Comparison of ENCODE assay signal across 1 cellular context in the genomic region with DNA sequence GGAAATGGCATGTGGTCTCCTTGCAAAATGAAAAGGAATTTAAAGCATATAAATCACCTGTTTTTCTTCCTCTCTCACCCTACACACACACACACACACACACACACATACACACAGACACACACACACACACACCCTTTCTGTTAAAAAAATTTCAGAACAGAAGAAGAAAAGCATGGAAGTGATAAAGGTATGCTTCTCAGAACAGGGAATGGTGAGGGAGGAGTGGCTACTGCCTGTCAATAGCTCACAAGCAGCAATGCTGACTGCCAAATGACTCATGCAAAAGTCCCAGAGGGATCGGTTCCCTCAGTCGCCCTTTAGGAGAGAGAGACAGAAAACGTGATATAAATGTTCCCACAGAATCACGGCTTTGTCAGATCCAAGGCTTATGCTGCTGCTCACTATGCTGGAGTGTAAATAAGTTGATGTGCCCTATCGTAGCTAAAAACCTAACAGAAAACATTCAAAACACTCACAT.
A peak's percentile ranks its signal among the peaks of the same experiment; 100 is the strongest.
TF ChIP-seq lines count a peak whose summit lies in the region.

No MANE protein-coding gene starts in this region.

TF ChIP-seq in HEK293, 187 proteins besides CTCF, POLR2A, EP300 and RAD21 (continued from another document and continues in another):
- TF ChIP-seq, protein P1, sequence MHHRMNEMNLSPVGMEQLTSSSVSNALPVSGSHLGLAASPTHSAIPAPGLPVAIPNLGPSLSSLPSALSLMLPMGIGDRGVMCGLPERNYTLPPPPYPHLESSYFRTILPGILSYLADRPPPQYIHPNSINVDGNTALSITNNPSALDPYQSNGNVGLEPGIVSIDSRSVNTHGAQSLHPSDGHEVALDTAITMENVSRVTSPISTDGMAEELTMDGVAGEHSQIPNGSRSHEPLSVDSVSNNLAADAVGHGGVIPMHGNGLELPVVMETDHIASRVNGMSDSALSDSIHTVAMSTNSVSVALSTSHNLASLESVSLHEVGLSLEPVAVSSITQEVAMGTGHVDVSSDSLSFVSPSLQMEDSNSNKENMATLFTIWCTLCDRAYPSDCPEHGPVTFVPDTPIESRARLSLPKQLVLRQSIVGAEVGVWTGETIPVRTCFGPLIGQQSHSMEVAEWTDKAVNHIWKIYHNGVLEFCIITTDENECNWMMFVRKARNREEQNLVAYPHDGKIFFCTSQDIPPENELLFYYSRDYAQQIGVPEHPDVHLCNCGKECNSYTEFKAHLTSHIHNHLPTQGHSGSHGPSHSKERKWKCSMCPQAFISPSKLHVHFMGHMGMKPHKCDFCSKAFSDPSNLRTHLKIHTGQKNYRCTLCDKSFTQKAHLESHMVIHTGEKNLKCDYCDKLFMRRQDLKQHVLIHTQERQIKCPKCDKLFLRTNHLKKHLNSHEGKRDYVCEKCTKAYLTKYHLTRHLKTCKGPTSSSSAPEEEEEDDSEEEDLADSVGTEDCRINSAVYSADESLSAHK (tag by site-specific recombination; IDR thresholded peaks at IDR 0.05) = no peak
- TF ChIP-seq KLF7 (tag by site-specific recombination; IDR thresholded peaks at IDR 0.05; ENCODE audit: borderline replicate concordance) (no peak), ZNF292 (tag by site-specific recombination; IDR thresholded peaks at IDR 0.05; ENCODE audit: borderline replicate concordance, low read depth) (no peak; the same call in 1 of the 2 replicates), ZNF433 (tag by site-specific recombination; IDR thresholded peaks at IDR 0.05; ENCODE audit: low read depth) (no peak), SP7 (tag by site-specific recombination; IDR thresholded peaks at IDR 0.05) (peak; percentile 51), ZFHX2 (tag by site-specific recombination; conservative IDR thresholded peaks at IDR 0.05) (no peak), ZBTB1 (tag by site-specific recombination; IDR thresholded peaks at IDR 0.05) (no peak), ZNF530 (tag by site-specific recombination; IDR thresholded peaks at IDR 0.05; ENCODE audit: low read depth) (no peak), ZNF843 (tag by site-specific recombination; IDR thresholded peaks at IDR 0.05) (0 out of 2 replicates have a peak, but pooled peaks have one; percentile 22), ZBTB8A (tag by site-specific recombination; IDR thresholded peaks at IDR 0.05) (no peak), ZEB2 (tag by site-specific recombination; IDR thresholded peaks at IDR 0.05) (peak; percentile 75), ZNF510 (tag by site-specific recombination; IDR thresholded peaks at IDR 0.05; ENCODE audit: insufficient replicate concordance) (no peak), ZNF112 (tag by site-specific recombination; IDR thresholded peaks at IDR 0.05) (no peak), MYNN (tag by site-specific recombination; IDR thresholded peaks at IDR 0.05; ENCODE audit: borderline replicate concordance) (no peak), ZNF266 (tag by site-specific recombination; IDR thresholded peaks at IDR 0.05; ENCODE audit: low read depth) (no peak), FEZF1 (tag by site-specific recombination; IDR thresholded peaks at IDR 0.05) (peak; percentile 83), ZNF174 (tag by site-specific recombination; IDR thresholded peaks at IDR 0.05) (no peak), ZNF16 (tag by site-specific recombination; IDR thresholded peaks at IDR 0.05; ENCODE audit: low read depth) (no peak), ZNF701 (tag by site-specific recombination; IDR thresholded peaks at IDR 0.05) (no peak), GLIS1 (tag by site-specific recombination; IDR thresholded peaks at IDR 0.05) (no peak), ZSCAN30 (tag by site-specific recombination; IDR thresholded peaks at IDR 0.05) (no peak), ZNF10 (tag by site-specific recombination; IDR thresholded peaks at IDR 0.05) (no peak; the same call in 1 of the 2 replicates), ZNF621 (tag by site-specific recombination; IDR thresholded peaks at IDR 0.05) (no peak), ZNF423 (tag by site-specific recombination; IDR thresholded peaks at IDR 0.05) (no peak), ZNF558 (tag by site-specific recombination; IDR thresholded peaks at IDR 0.05) (no peak), HOXD13 (CRISPR knock-in tag; IDR thresholded peaks at IDR 0.05; ENCODE audit: borderline replicate concordance) (no peak), BCL11A (tag by site-specific recombination; IDR thresholded peaks at IDR 0.05; ENCODE audit: low read depth) (no peak), ZNF585B (tag by site-specific recombination; IDR thresholded peaks at IDR 0.05) (no peak), ZNF544 (tag by site-specific recombination; IDR thresholded peaks at IDR 0.05) (no peak), ZNF223 (tag by site-specific recombination; IDR thresholded peaks at IDR 0.05) (no peak), TRIM28 (IDR thresholded peaks at IDR 0.05; ENCODE audit: borderline replicate concordance, low read length) (no peak), SETDB1 (IDR thresholded peaks at IDR 0.05; ENCODE audit: insufficient read length, low read length) (no peak), ZNF624 (tag by site-specific recombination; IDR thresholded peaks at IDR 0.05) (no peak), ZNF350 (tag by site-specific recombination; IDR thresholded peaks at IDR 0.05) (no peak), ZNF610 (tag by site-specific recombination; IDR thresholded peaks at IDR 0.05; ENCODE audit: borderline replicate concordance) (no peak), ZXDB (tag by site-specific recombination; IDR thresholded peaks at IDR 0.05) (no peak), ZNF354C (tag by site-specific recombination; IDR thresholded peaks at IDR 0.05; ENCODE audit: borderline replicate concordance, low read depth) (no peak), ZNF341 (tag by site-specific recombination; IDR thresholded peaks at IDR 0.05; ENCODE audit: low read depth) (peak; percentile 90), SCRT1 (tag by site-specific recombination; IDR thresholded peaks at IDR 0.05; ENCODE audit: borderline replicate concordance) (no peak)
- TF ChIP-seq, protein P2, sequence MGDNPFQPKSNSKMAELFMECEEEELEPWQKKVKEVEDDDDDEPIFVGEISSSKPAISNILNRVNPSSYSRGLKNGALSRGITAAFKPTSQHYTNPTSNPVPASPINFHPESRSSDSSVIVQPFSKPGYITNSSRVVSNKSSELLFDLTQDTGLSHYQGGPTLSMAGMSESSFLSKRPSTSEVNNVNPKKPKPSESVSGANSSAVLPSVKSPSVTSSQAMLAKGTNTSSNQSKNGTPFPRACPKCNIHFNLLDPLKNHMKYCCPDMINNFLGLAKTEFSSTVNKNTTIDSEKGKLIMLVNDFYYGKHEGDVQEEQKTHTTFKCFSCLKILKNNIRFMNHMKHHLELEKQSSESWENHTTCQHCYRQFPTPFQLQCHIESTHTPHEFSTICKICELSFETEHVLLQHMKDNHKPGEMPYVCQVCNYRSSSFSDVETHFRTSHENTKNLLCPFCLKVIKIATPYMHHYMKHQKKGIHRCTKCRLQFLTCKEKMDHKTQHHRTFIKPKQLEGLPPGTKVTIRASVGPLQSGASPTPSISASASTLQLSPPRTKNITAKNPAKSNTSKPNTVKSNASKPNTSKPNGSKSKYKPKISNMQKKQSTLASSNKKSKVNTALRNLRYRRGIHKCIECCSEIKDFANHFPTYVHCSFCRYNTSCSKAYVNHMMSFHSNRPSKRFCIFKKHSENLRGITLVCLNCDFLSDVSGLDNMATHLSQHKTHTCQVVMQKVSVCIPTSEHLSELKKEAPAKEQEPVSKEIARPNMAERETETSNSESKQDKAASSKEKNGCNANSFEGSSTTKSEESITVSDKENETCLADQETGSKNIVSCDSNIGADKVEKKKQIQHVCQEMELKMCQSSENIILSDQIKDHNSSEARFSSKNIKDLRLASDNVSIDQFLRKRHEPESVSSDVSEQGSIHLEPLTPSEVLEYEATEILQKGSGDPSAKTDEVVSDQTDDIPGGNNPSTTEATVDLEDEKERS (tag by site-specific recombination; IDR thresholded peaks at IDR 0.05) = no peak
- TF ChIP-seq, protein P3, sequence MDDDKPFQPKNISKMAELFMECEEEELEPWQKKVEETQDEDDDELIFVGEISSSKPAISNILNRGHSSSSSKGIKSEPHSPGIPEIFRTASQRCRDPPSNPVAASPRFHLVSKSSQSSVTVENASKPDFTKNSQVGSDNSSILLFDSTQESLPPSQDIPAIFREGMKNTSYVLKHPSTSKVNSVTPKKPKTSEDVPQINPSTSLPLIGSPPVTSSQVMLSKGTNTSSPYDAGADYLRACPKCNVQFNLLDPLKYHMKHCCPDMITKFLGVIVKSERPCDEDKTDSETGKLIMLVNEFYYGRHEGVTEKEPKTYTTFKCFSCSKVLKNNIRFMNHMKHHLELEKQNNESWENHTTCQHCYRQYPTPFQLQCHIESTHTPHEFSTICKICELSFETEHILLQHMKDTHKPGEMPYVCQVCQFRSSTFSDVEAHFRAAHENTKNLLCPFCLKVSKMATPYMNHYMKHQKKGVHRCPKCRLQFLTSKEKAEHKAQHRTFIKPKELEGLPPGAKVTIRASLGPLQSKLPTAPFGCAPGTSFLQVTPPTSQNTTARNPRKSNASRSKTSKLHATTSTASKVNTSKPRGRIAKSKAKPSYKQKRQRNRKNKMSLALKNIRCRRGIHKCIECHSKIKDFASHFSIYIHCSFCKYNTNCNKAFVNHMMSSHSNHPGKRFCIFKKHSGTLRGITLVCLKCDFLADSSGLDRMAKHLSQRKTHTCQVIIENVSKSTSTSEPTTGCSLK (tag by site-specific recombination; IDR thresholded peaks at IDR 0.05) = no peak
- TF ChIP-seq, protein P4, sequence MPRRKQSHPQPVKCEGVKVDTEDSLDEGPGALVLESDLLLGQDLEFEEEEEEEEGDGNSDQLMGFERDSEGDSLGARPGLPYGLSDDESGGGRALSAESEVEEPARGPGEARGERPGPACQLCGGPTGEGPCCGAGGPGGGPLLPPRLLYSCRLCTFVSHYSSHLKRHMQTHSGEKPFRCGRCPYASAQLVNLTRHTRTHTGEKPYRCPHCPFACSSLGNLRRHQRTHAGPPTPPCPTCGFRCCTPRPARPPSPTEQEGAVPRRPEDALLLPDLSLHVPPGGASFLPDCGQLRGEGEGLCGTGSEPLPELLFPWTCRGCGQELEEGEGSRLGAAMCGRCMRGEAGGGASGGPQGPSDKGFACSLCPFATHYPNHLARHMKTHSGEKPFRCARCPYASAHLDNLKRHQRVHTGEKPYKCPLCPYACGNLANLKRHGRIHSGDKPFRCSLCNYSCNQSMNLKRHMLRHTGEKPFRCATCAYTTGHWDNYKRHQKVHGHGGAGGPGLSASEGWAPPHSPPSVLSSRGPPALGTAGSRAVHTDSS (tag by site-specific recombination; IDR thresholded peaks at IDR 0.05) = no peak
- TF ChIP-seq, protein P5, sequence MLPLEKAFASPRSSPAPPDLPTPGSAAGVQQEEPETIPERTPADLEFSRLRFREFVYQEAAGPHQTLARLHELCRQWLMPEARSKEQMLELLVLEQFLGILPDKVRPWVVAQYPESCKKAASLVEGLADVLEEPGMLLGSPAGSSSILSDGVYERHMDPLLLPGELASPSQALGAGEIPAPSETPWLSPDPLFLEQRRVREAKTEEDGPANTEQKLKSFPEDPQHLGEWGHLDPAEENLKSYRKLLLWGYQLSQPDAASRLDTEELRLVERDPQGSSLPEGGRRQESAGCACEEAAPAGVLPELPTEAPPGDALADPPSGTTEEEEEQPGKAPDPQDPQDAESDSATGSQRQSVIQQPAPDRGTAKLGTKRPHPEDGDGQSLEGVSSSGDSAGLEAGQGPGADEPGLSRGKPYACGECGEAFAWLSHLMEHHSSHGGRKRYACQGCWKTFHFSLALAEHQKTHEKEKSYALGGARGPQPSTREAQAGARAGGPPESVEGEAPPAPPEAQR (tag by site-specific recombination; IDR thresholded peaks at IDR 0.05) = no peak
- TF ChIP-seq, protein P6, sequence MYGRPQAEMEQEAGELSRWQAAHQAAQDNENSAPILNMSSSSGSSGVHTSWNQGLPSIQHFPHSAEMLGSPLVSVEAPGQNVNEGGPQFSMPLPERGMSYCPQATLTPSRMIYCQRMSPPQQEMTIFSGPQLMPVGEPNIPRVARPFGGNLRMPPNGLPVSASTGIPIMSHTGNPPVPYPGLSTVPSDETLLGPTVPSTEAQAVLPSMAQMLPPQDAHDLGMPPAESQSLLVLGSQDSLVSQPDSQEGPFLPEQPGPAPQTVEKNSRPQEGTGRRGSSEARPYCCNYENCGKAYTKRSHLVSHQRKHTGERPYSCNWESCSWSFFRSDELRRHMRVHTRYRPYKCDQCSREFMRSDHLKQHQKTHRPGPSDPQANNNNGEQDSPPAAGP (tag by site-specific recombination; IDR thresholded peaks at IDR 0.05) = peak; percentile 54; the same call in 1 of the 2 replicates
- TF ChIP-seq, protein P7, sequence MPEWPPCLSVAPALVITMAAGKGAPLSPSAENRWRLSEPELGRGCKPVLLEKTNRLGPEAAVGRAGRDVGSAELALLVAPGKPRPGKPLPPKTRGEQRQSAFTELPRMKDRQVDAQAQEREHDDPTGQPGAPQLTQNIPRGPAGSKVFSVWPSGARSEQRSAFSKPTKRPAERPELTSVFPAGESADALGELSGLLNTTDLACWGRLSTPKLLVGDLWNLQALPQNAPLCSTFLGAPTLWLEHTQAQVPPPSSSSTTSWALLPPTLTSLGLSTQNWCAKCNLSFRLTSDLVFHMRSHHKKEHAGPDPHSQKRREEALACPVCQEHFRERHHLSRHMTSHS (tag by site-specific recombination; IDR thresholded peaks at IDR 0.05) = no peak
- TF ChIP-seq, protein P8, sequence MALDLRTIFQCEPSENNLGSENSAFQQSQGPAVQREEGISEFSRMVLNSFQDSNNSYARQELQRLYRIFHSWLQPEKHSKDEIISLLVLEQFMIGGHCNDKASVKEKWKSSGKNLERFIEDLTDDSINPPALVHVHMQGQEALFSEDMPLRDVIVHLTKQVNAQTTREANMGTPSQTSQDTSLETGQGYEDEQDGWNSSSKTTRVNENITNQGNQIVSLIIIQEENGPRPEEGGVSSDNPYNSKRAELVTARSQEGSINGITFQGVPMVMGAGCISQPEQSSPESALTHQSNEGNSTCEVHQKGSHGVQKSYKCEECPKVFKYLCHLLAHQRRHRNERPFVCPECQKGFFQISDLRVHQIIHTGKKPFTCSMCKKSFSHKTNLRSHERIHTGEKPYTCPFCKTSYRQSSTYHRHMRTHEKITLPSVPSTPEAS (tag by site-specific recombination; IDR thresholded peaks at IDR 0.05) = peak; percentile 82
- TF ChIP-seq, protein P9, sequence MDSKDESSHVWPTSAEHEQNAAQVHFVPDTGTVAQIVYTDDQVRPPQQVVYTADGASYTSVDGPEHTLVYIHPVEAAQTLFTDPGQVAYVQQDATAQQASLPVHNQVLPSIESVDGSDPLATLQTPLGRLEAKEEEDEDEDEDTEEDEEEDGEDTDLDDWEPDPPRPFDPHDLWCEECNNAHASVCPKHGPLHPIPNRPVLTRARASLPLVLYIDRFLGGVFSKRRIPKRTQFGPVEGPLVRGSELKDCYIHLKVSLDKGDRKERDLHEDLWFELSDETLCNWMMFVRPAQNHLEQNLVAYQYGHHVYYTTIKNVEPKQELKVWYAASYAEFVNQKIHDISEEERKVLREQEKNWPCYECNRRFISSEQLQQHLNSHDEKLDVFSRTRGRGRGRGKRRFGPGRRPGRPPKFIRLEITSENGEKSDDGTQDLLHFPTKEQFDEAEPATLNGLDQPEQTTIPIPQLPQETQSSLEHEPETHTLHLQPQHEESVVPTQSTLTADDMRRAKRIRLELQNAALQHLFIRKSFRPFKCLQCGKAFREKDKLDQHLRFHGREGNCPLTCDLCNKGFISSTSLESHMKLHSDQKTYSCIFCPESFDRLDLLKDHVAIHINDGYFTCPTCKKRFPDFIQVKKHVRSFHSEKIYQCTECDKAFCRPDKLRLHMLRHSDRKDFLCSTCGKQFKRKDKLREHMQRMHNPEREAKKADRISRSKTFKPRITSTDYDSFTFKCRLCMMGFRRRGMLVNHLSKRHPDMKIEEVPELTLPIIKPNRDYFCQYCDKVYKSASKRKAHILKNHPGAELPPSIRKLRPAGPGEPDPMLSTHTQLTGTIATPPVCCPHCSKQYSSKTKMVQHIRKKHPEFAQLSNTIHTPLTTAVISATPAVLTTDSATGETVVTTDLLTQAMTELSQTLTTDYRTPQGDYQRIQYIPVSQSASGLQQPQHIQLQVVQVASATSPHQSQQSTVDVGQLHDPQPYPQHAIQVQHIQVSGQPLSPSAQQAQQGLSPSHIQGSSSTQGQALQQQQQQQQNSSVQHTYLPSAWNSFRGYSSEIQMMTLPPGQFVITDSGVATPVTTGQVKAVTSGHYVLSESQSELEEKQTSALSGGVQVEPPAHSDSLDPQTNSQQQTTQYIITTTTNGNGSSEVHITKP (tag by site-specific recombination; IDR thresholded peaks at IDR 0.05) = no peak
